ENCODE assay signal across 8 cellular contexts in genomic region chr6:28266962-28267694, GRCh38. TPM values are rescaled to one million over a fixed set of nuclear protein-coding genes. Genes with fewer than 3 reads are reported as not detected.
DNase-seq lines count a peak whose midpoint lies in the region; ATAC-seq, FAIRE-seq and TF ChIP-seq lines count a peak whose summit lies in the region.

TSS of gene ZSCAN26 (plus strand) at chr6:28267143. CDS start at chr6:28271920, 4,777 bp downstream.

- H3K9me3 Mint-ChIP-seq in GM23338, result no peaks in the 10 kb centered on the region
- no peaks in the 10 kb centered on the region for H3K9me3 Mint-ChIP-seq in activated T-helper 2 cell treated with anti-CD3 and anti-CD28 coated beads, Interferon-gamma antibody, Interleukin-2, Interleukin-4, amounts not matched to agents 10 μg/mL and 5 μg/mL and 100 μg/mL, durations not matched to agents 14 hours and 24 hours and 36 hours
- peaks cover 0 to 2% (median 0%) of the 10 kb centered on the region in 9 donors for H3K9me3 Mint-ChIP-seq in naive thymus-derived CD8-positive, alpha-beta T cell
- no peaks in the 10 kb centered on the region for H3K9me3 Mint-ChIP-seq in stimulated activated naive B cell treated with anti-CD40 and anti-IgM and Interleukin-4, amounts not matched to agents 10 μg/mL and 1 μg/mL and 100 μg/mL, for 72 hours

- peak; percentile 88 for DNase-seq in EL
- DNase-seq in GM23338 (ENCODE audit: low spot score), result peak; percentile 96
- DNase-seq in Kasumi-1 (lab: John Stamatoyannopoulos, UW), result peak; percentile 86 to 91
- peak; percentile 50 for DNase-seq in RCC 7860 (ENCODE audit: low spot score)
- DNase-seq in activated T-helper 2 cell treated with anti-CD3 and anti-CD28 coated beads, Interferon-gamma antibody, Interleukin-2, Interleukin-4, amounts not matched to agents 10 μg/mL and 5 μg/mL and 100 μg/mL, durations not matched to agents 14 hours and 24 hours and 36 hours (ENCODE audit: low spot score), result peak; percentile 79
- DNase-seq in fibroblast of peridontal ligament (ENCODE audit: extremely low read depth), result peak; percentile 92
- DNase-seq in naive thymus-derived CD8-positive, alpha-beta T cell, result peak; percentile 66 to 92 (median 90)
- peak; percentile 89 for DNase-seq in stimulated activated naive B cell treated with anti-CD40 and anti-IgM and Interleukin-4, amounts not matched to agents 10 μg/mL and 1 μg/mL and 100 μg/mL, for 72 hours

- peak within 1 kb of the TSS; percentile 91 for H3K4me3 ChIP-seq in GM23338

- H3K36me3 Mint-ChIP-seq in GM23338 (ENCODE audit: low read depth), result peaks cover 2% of the 10 kb centered on the region; the same call in 2 of the 3 replicates
- peaks cover 13% of the 10 kb centered on the region for H3K36me3 Mint-ChIP-seq in activated T-helper 2 cell treated with anti-CD3 and anti-CD28 coated beads, Interferon-gamma antibody, Interleukin-2, Interleukin-4, amounts not matched to agents 10 μg/mL and 5 μg/mL and 100 μg/mL, durations not matched to agents 14 hours and 24 hours and 36 hours (ENCODE audit: low read depth)
- H3K36me3 Mint-ChIP-seq in naive thymus-derived CD8-positive, alpha-beta T cell, result peaks cover 0 to 11% (median 2%) of the 10 kb centered on the region in 3 donors
- H3K36me3 Mint-ChIP-seq in stimulated activated naive B cell treated with anti-CD40 and anti-IgM and Interleukin-4, amounts not matched to agents 10 μg/mL and 1 μg/mL and 100 μg/mL, for 72 hours, result peaks cover 0 to 11% of the 10 kb centered on the region in 2 donors

- no peak within 1 kb of the TSS for H3K27ac Mint-ChIP-seq in GM23338
- H3K27ac Mint-ChIP-seq in activated T-helper 2 cell treated with anti-CD3 and anti-CD28 coated beads, Interferon-gamma antibody, Interleukin-2, Interleukin-4, amounts not matched to agents 10 μg/mL and 5 μg/mL and 100 μg/mL, durations not matched to agents 14 hours and 24 hours and 36 hours, result no peak within 1 kb of the TSS
- peak within 1 kb of the TSS in 2 of 10 donors; percentile 52 to 75 for H3K27ac Mint-ChIP-seq in naive thymus-derived CD8-positive, alpha-beta T cell
- no peak within 1 kb of the TSS for H3K27ac Mint-ChIP-seq in stimulated activated naive B cell treated with anti-CD40 and anti-IgM and Interleukin-4, amounts not matched to agents 10 μg/mL and 1 μg/mL and 100 μg/mL, for 72 hours

- no peaks in the 10 kb centered on the region for H3K4me1 ChIP-seq in GM23338 (ENCODE audit: insufficient read depth)

- H2AFZ ChIP-seq in GM23338, result peak within 1 kb of the TSS; percentile 48

- peaks cover 3% of the 10 kb centered on the region; the same call in 1 of the 2 replicates for H3F3A ChIP-seq in GM23338 (replicated peaks; ENCODE audit: low read depth)

- H3K27ac ChIP-seq in GM23338 (ENCODE audit: low read depth), result peak within 1 kb of the TSS; percentile 92

- FAIRE-seq in RCC 7860 (lab: Jason Lieb, UNC), result no peak

- no peak for TF ChIP-seq CTCF in GM23338 (conservative IDR thresholded peaks at IDR 0.05; ENCODE audit: low read depth in 2 of 2)

- peak within 1 kb of the TSS; percentile 95 for H3K4me2 ChIP-seq in GM23338

- H3K9me2 ChIP-seq in GM23338 (ENCODE audit: insufficient read depth), result no peaks in the 10 kb centered on the region

- peaks cover 26% of the 10 kb centered on the region for H3K27me3 ChIP-seq in GM23338 (ENCODE audit: insufficient read depth)

- no peaks in the 10 kb centered on the region for H3K36me3 ChIP-seq in GM23338 (ENCODE audit: insufficient read depth)

- intact Hi-C loops in activated T-helper 2 cell treated with anti-CD3 and anti-CD28 coated beads, Interferon-gamma antibody, Interleukin-2, Interleukin-4, amounts not matched to agents 10 μg/mL and 5 μg/mL and 100 μg/mL, durations not matched to agents 14 hours and 24 hours and 36 hours (cut with micrococcal nuclease), result loop anchor here (1.0 to 5.0 kb wide), 5 partner anchors 15 to 130 kb away; partner anchors contain the start of genes ZKSCAN4 and ZSCAN31

- no peaks in the 10 kb centered on the region for H3K27me3 Mint-ChIP-seq in GM23338 (ENCODE audit: insufficient read depth, low read depth, poor library complexity)
- peaks cover 10% of the 10 kb centered on the region for H3K27me3 Mint-ChIP-seq in activated T-helper 2 cell treated with anti-CD3 and anti-CD28 coated beads, Interferon-gamma antibody, Interleukin-2, Interleukin-4, amounts not matched to agents 10 μg/mL and 5 μg/mL and 100 μg/mL, durations not matched to agents 14 hours and 24 hours and 36 hours (ENCODE audit: low read depth)
- H3K27me3 Mint-ChIP-seq in naive thymus-derived CD8-positive, alpha-beta T cell, result no peaks in the 10 kb centered on the region
- no peaks in the 10 kb centered on the region for H3K27me3 Mint-ChIP-seq in stimulated activated naive B cell treated with anti-CD40 and anti-IgM and Interleukin-4, amounts not matched to agents 10 μg/mL and 1 μg/mL and 100 μg/mL, for 72 hours

- peak; percentile 99 for ATAC-seq in GM23338
- peak; percentile 95 to 97 for ATAC-seq in naive thymus-derived CD8-positive, alpha-beta T cell
- peak; percentile 98 to 99 for ATAC-seq in stimulated activated naive B cell treated with anti-CD40 and anti-IgM and Interleukin-4, amounts not matched to agents 10 μg/mL and 1 μg/mL and 100 μg/mL, for 72 hours (replicated peaks)

- no peak within 1 kb of the TSS; the same call in 2 of the 3 replicates for H3K4me3 Mint-ChIP-seq in GM23338
- no peak within 1 kb of the TSS for H3K4me3 Mint-ChIP-seq in activated T-helper 2 cell treated with anti-CD3 and anti-CD28 coated beads, Interferon-gamma antibody, Interleukin-2, Interleukin-4, amounts not matched to agents 10 μg/mL and 5 μg/mL and 100 μg/mL, durations not matched to agents 14 hours and 24 hours and 36 hours (ENCODE audit: low read depth)
- peak within 1 kb of the TSS in 1 of 10 donors; percentile 35 for H3K4me3 Mint-ChIP-seq in naive thymus-derived CD8-positive, alpha-beta T cell
- H3K4me3 Mint-ChIP-seq in stimulated activated naive B cell treated with anti-CD40 and anti-IgM and Interleukin-4, amounts not matched to agents 10 μg/mL and 1 μg/mL and 100 μg/mL, for 72 hours, result no peak within 1 kb of the TSS

- POLR2A ChIA-PET in naive thymus-derived CD8-positive, alpha-beta T cell (lab: Charles Lee), result interaction anchor here (0.5 to 5.3 kb wide), 22 partner anchors 11 to 1989 kb away, joined by 3 to 75 read pairs (median 4); partner anchors contain the start of genes PGBD1, ZKSCAN3, ZKSCAN4 and ZKSCAN8

- H3K79me2 ChIP-seq in GM23338 (replicated peaks; ENCODE audit: insufficient read depth), result peaks cover 21% of the 10 kb centered on the region

- no peaks in the 10 kb centered on the region; the same call in 1 of the 2 replicates for H4K20me1 ChIP-seq in GM23338 (replicated peaks; ENCODE audit: insufficient read depth)

- H3K4me1 Mint-ChIP-seq in GM23338, result no peaks in the 10 kb centered on the region; the same call in 2 of the 3 replicates
- peaks cover 28% of the 10 kb centered on the region for H3K4me1 Mint-ChIP-seq in activated T-helper 2 cell treated with anti-CD3 and anti-CD28 coated beads, Interferon-gamma antibody, Interleukin-2, Interleukin-4, amounts not matched to agents 10 μg/mL and 5 μg/mL and 100 μg/mL, durations not matched to agents 14 hours and 24 hours and 36 hours (ENCODE audit: low read depth)
- H3K4me1 Mint-ChIP-seq in naive thymus-derived CD8-positive, alpha-beta T cell, result peaks cover 10 to 30% (median 19%) of the 10 kb centered on the region in 4 donors
- peaks cover 0 to 5% of the 10 kb centered on the region in 2 donors for H3K4me1 Mint-ChIP-seq in stimulated activated naive B cell treated with anti-CD40 and anti-IgM and Interleukin-4, amounts not matched to agents 10 μg/mL and 1 μg/mL and 100 μg/mL, for 72 hours

TF ChIP-seq in GM23338, 12 proteins besides CTCF, POLR2A, EP300 and RAD21 (continues in another document):
- TF ChIP-seq REST (IDR thresholded peaks at IDR 0.05; ENCODE audit: unreplicated experiment) (no peak), STAT1 (IDR thresholded peaks at IDR 0.05; ENCODE audit: unreplicated experiment) (no peak), POLR2AphosphoS5 (IDR thresholded peaks at IDR 0.05; ENCODE audit: low read depth) (peak; percentile 85), JUNB (IDR thresholded peaks at IDR 0.05; ENCODE audit: unreplicated experiment) (no peak)

RNA-seq across cellular contexts. Expression of gene ZSCAN26, which starts in this region (rescaled TPM):
- total RNA-seq in GM23338 (2014; rRNA removed; shearing (Covaris generic)), result 10.2 and 13.0 TPM in 2 replicates
- polyA plus RNA-seq in GM23338 (2016; fragmentation: Nextera tagmentation; extraction: Ambion mirVana), result 3.5 and 6.5 TPM in 2 replicates
- total RNA-seq in activated T-helper 2 cell treated with anti-CD3 and anti-CD28 coated beads, Interferon-gamma antibody, Interleukin-2, Interleukin-4, amounts not matched to agents 10 μg/mL and 5 μg/mL and 100 μg/mL, durations not matched to agents 14 hours and 24 hours and 36 hours, result 6.1 and 7.7 TPM in 2 replicates
- total RNA-seq in naive thymus-derived CD8-positive, alpha-beta T cell, result 10 to 100 TPM; 22.0 to 26.8 TPM
- polyA plus RNA-seq in naive thymus-derived CD8-positive, alpha-beta T cell, result 10 to 100 TPM; 14.3 to 16.1 (median 14.7) TPM

Comparison
In these comparisons a context has a peak if more than half of its experiments do, and no peak if none do; other contexts are left out.
1. Peak in every context shown above with its lines: DNase-seq, ATAC-seq, H3K4me3 ChIP-seq and H3K27ac ChIP-seq.